1 cellular context compared by ENCODE assay signal in the genomic region with DNA sequence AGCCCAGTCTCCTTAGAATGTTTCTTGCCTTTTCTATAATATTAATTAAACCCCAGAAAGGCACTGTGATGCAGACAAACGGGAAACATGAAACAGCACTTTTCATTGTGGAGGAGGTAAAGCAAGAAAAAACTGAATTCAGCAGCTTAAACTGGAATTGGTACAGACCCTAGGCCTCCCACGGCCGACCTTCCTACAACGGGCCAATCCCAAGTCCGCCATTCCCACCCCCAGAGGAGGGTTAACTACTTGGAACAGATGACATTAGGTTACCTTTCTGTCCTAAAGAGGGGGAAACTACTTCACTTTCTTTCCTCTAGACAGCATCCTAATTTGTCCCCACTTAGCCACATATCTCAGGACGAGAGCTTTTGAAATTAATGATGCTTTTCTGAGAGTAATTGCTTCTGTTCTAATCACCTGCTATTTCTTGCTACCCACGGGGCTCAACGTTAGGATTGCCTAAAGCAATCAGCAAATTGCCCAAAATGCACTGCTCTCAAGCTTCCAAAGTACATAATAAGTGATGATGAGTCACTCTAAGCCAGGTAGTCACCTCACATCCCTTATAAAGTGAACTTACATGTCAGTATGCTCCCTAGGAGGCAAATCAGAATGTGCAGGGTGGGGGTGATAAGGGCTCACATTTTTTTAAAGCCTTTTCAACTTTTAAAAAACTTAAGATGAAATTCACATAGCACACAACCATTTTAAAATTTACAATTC.
TF ChIP-seq lines count a peak whose summit lies in the region.

No MANE protein-coding gene starts in this region.

TF ChIP-seq in HCT116, 20 proteins besides CTCF, POLR2A, EP300 and RAD21:
- TF ChIP-seq SIN3A (IDR thresholded peaks at IDR 0.05; ENCODE audit: low read depth): no peak
- TF ChIP-seq FOSL1 (IDR thresholded peaks at IDR 0.05; ENCODE audit: low read depth): peak; percentile 22; the same call in 1 of the 2 replicates
